In genomic region chr2:17818235-17818634, GRCh38 we compare ENCODE assay signal across 25 cellular contexts. TPM values are rescaled to one million over a fixed set of nuclear protein-coding genes. Genes with fewer than 3 reads are reported as not detected.
"Had no signal": no experiment of that assay in that cellular context is flagged by ENCODE, and none has a peak within 500 bp of the region (broad histone marks: within the 10 kb centered on the region; RNA-seq: fewer than 3 reads in every experiment).

No MANE protein-coding gene starts in this region.

- H3K4me3 Mint-ChIP-seq: activated CD4-positive, alpha-beta memory T cell treated with anti-CD3 and anti-CD28 coated beads, Interleukin-2, amount 10 ng/mL, durations not matched to agents 7 days and 5 days; activated CD4-positive, alpha-beta T cell treated with anti-CD3 and anti-CD28 coated beads for 36 hours; activated naive CD8-positive, alpha-beta T cell treated with anti-CD3 and anti-CD28 coated beads, Interleukin-2, amount 10 ng/mL, durations not matched to agents 7 days and 5 days; activated T-cell treated with anti-CD3 and anti-CD28 coated beads, Interleukin-2, amount 50 U/mL, for 72 hours; T-helper 1 cell treated with Interleukin-12 subunit alpha and Interleukin-12 subunit beta and Interleukin-4 antibody, amounts not matched to agents 30 μg/mL and 1 μg/mL, for 36 hours had no signal

- H3K4me2 ChIP-seq: PC-9 had no signal

- H3K4me1 ChIP-seq: breast epithelium had no signal

- H3K4me3 ChIP-seq: breast epithelium, PC-9 had no signal

- H3K9me3 Mint-ChIP-seq: activated CD4-positive, alpha-beta memory T cell treated with anti-CD3 and anti-CD28 coated beads, Interleukin-2, amount 10 ng/mL, durations not matched to agents 7 days and 5 days; activated naive CD8-positive, alpha-beta T cell treated with anti-CD3 and anti-CD28 coated beads, Interleukin-2, amount 10 ng/mL, durations not matched to agents 7 days and 5 days; activated T-cell treated with anti-CD3 and anti-CD28 coated beads, Interleukin-2, amount 50 U/mL, for 72 hours; activated T-helper 2 cell treated with anti-CD3 and anti-CD28 coated beads, Interferon-gamma antibody, Interleukin-2, Interleukin-4, amounts not matched to agents 10 μg/mL and 5 μg/mL and 100 μg/mL, durations not matched to agents 14 hours and 24 hours and 36 hours; T-helper 1 cell treated with Interleukin-12 subunit alpha and Interleukin-12 subunit beta and Interleukin-4 antibody, amounts not matched to agents 30 μg/mL and 1 μg/mL, for 36 hours had no signal

- DNase-seq: activated CD4-positive, alpha-beta memory T cell treated with anti-CD3 and anti-CD28 coated beads, Interleukin-2, amount 10 ng/mL, durations not matched to agents 7 days and 5 days; activated CD4-positive, alpha-beta T cell treated with anti-CD3 and anti-CD28 coated beads for 36 hours; activated CD4-positive, alpha-beta T cell treated with anti-CD3 and anti-CD28 coated beads, Interleukin-2, amount 50 U/mL, for 1 hour; activated naive CD4-positive, alpha-beta T cell treated with anti-CD3 and anti-CD28 coated beads, Interleukin-2, amount 50 U/mL, for 16 hours; activated naive CD8-positive, alpha-beta T cell treated with anti-CD3 and anti-CD28 coated beads, Interleukin-2, amount 10 ng/mL, durations not matched to agents 7 days and 5 days; activated T-cell treated with anti-CD3 and anti-CD28 coated beads, Interleukin-2, amount 50 U/mL, for 72 hours; aorta; caudate nucleus; NCI-H1092; NCI-H1417; NCI-H2029 treated with DMSO at 0.1 percent for 48 hours; NCI-H345; NCI-H510A; NCI-H526 treated with DMSO at 0.1 percent for 48 hours; NCI-H82; PC-9; SHP77 treated with DMSO at 0.1 percent for 48 hours had no signal

- H3K27ac ChIP-seq: breast epithelium, PC-9, VCaP had no signal

- H3K36me3 ChIP-seq: breast epithelium had no signal

- H3K9me3 ChIP-seq: breast epithelium had no signal

- H3K36me3 Mint-ChIP-seq: activated naive CD8-positive, alpha-beta T cell treated with anti-CD3 and anti-CD28 coated beads, Interleukin-2, amount 10 ng/mL, durations not matched to agents 7 days and 5 days had no signal

- H3K27me3 ChIP-seq: breast epithelium had no signal

- H3K27ac Mint-ChIP-seq: activated CD4-positive, alpha-beta memory T cell treated with anti-CD3 and anti-CD28 coated beads, Interleukin-2, amount 10 ng/mL, durations not matched to agents 7 days and 5 days; activated CD4-positive, alpha-beta T cell treated with anti-CD3 and anti-CD28 coated beads for 36 hours; activated naive CD8-positive, alpha-beta T cell treated with anti-CD3 and anti-CD28 coated beads, Interleukin-2, amount 10 ng/mL, durations not matched to agents 7 days and 5 days; activated T-cell treated with anti-CD3 and anti-CD28 coated beads, Interleukin-2, amount 50 U/mL, for 72 hours; activated T-helper 2 cell treated with anti-CD3 and anti-CD28 coated beads, Interferon-gamma antibody, Interleukin-2, Interleukin-4, amounts not matched to agents 10 μg/mL and 5 μg/mL and 100 μg/mL, durations not matched to agents 14 hours and 24 hours and 36 hours; T-helper 1 cell treated with Interleukin-12 subunit alpha and Interleukin-12 subunit beta and Interleukin-4 antibody, amounts not matched to agents 30 μg/mL and 1 μg/mL, for 36 hours had no signal

- H2AFZ ChIP-seq: PC-9 had no signal

- ATAC-seq: activated CD4-positive, alpha-beta T cell treated with anti-CD3 and anti-CD28 coated beads for 36 hours; activated T-cell treated with anti-CD3 and anti-CD28 coated beads, Interleukin-2, amount 50 U/mL, for 72 hours had no signal

RNA-seq across cellular contexts. Expression of gene MSGN1, which starts 2.0 kb away (rescaled TPM):
- total RNA-seq: activated CD4-positive, alpha-beta memory T cell treated with anti-CD3 and anti-CD28 coated beads, Interleukin-2, amount 10 ng/mL, durations not matched to agents 7 days and 5 days; activated CD4-positive, alpha-beta T cell treated with anti-CD3 and anti-CD28 coated beads for 36 hours; activated CD8-positive, alpha-beta memory T cell treated with anti-CD3 and anti-CD28 coated beads for 36 hours; activated naive CD8-positive, alpha-beta T cell treated with anti-CD3 and anti-CD28 coated beads, Interleukin-2, amount 10 ng/mL, durations not matched to agents 7 days and 5 days; activated T-cell treated with anti-CD3 and anti-CD28 coated beads, Interleukin-2, amount 50 U/mL, for 72 hours; activated T-helper 2 cell treated with anti-CD3 and anti-CD28 coated beads, Interferon-gamma antibody, Interleukin-2, Interleukin-4, amounts not matched to agents 10 μg/mL and 5 μg/mL and 100 μg/mL, durations not matched to agents 14 hours and 24 hours and 36 hours; aorta; breast epithelium; chondrocyte; MCF 10A; PC-9; SK-MEL-5 had no signal
- polyA plus RNA-seq: aorta had no signal
